ENCODE assay signal across 8 cellular contexts in genomic region chr5:146877178-146877681, GRCh38. TPM values are rescaled to one million over a fixed set of nuclear protein-coding genes. Genes with fewer than 3 reads are reported as not detected.
DNase-seq lines count a peak whose midpoint lies in the region; ATAC-seq, FAIRE-seq and TF ChIP-seq lines count a peak whose summit lies in the region.

No MANE protein-coding gene starts in this region.

- POLR2A ChIA-PET in activated CD4-positive, alpha-beta T cell treated with anti-CD3 and anti-CD28 coated beads, Interleukin-2, amount 10 ng/mL, durations not matched to agents 7 days and 5 days (lab: Charles Lee), result no interaction called here

- CTCF ChIA-PET in activated CD4-positive, alpha-beta T cell treated with anti-CD3 and anti-CD28 coated beads, Interleukin-2, amount 10 ng/mL, durations not matched to agents 7 days and 5 days (lab: Charles Lee), result no interaction called here

- H3K27me3 Mint-ChIP-seq in activated CD4-positive, alpha-beta T cell treated with anti-CD3 and anti-CD28 coated beads, Interleukin-2, amount 10 ng/mL, durations not matched to agents 7 days and 5 days, result peaks cover 51% of the 10 kb centered on the region
- H3K27me3 Mint-ChIP-seq in stimulated activated naive CD8-positive, alpha-beta T cell treated with anti-CD3 and anti-CD28 coated beads, Interleukin-15, amount 100 ng/mL, for 72 hours, result peaks cover 33% of the 10 kb centered on the region
- H3K27me3 Mint-ChIP-seq in stimulated activated memory B cell treated with anti-CD40 and anti-IgM and Interleukin-4, amounts not matched to agents 10 μg/mL and 1 μg/mL and 100 μg/mL, for 72 hours, result peaks cover 41% of the 10 kb centered on the region

- H3K36me3 Mint-ChIP-seq in activated CD4-positive, alpha-beta T cell treated with anti-CD3 and anti-CD28 coated beads, Interleukin-2, amount 10 ng/mL, durations not matched to agents 7 days and 5 days (ENCODE audit: low read depth), result no peaks in the 10 kb centered on the region
- no peaks in the 10 kb centered on the region for H3K36me3 Mint-ChIP-seq in stimulated activated memory B cell treated with anti-CD40 and anti-IgM and Interleukin-4, amounts not matched to agents 10 μg/mL and 1 μg/mL and 100 μg/mL, for 72 hours

- no peak for FAIRE-seq in kidney (lab: Jason Lieb, UNC)

- no peaks in the 10 kb centered on the region for H3K36me3 ChIP-seq in kidney (ENCODE audit: control insufficient read depth in 1 of 2, insufficient read depth in 2 of 2, low read length in 2 of 2)

- TF ChIP-seq CTCF in kidney (IDR thresholded peaks at IDR 0.05; ENCODE audit: borderline replicate concordance, extremely low read depth, insufficient read depth), result no peak

- H3K4me3 Mint-ChIP-seq in activated CD4-positive, alpha-beta T cell treated with anti-CD3 and anti-CD28 coated beads, Interleukin-2, amount 10 ng/mL, durations not matched to agents 7 days and 5 days, result peak overlapping the region; percentile 84
- peak overlapping the region; percentile 83 to 89 for H3K4me3 Mint-ChIP-seq in stimulated activated naive CD8-positive, alpha-beta T cell treated with anti-CD3 and anti-CD28 coated beads, Interleukin-15, amount 100 ng/mL, for 72 hours
- H3K4me3 Mint-ChIP-seq in stimulated activated memory B cell treated with anti-CD40 and anti-IgM and Interleukin-4, amounts not matched to agents 10 μg/mL and 1 μg/mL and 100 μg/mL, for 72 hours, result no peak overlapping the region

- no peaks in the 10 kb centered on the region for H3K9me3 Mint-ChIP-seq in activated CD4-positive, alpha-beta T cell treated with anti-CD3 and anti-CD28 coated beads, Interleukin-2, amount 10 ng/mL, durations not matched to agents 7 days and 5 days
- no peaks in the 10 kb centered on the region for H3K9me3 Mint-ChIP-seq in stimulated activated naive CD8-positive, alpha-beta T cell treated with anti-CD3 and anti-CD28 coated beads, Interleukin-15, amount 100 ng/mL, for 72 hours
- H3K9me3 Mint-ChIP-seq in stimulated activated memory B cell treated with anti-CD40 and anti-IgM and Interleukin-4, amounts not matched to agents 10 μg/mL and 1 μg/mL and 100 μg/mL, for 72 hours, result no peaks in the 10 kb centered on the region

- peaks cover 0 to 4% of the 10 kb centered on the region in 2 donors for H3K4me1 ChIP-seq in kidney (ENCODE audit: control insufficient read depth in 1 of 2, insufficient read depth in 1 of 2, low read depth in 1 of 2, low read length in 2 of 2)

- no peak overlapping the region for H3K27ac ChIP-seq in kidney (ENCODE audit: low read depth in 2 of 2, low read length in 2 of 2)

- H3K4me3 ChIP-seq in kidney (ENCODE audit: low read length in 2 of 2), result peak overlapping the region; percentile 59 to 68

- H3K4me1 Mint-ChIP-seq in activated CD4-positive, alpha-beta T cell treated with anti-CD3 and anti-CD28 coated beads, Interleukin-2, amount 10 ng/mL, durations not matched to agents 7 days and 5 days, result peaks cover 14% of the 10 kb centered on the region
- peaks cover 10% of the 10 kb centered on the region for H3K4me1 Mint-ChIP-seq in stimulated activated naive CD8-positive, alpha-beta T cell treated with anti-CD3 and anti-CD28 coated beads, Interleukin-15, amount 100 ng/mL, for 72 hours
- no peaks in the 10 kb centered on the region for H3K4me1 Mint-ChIP-seq in stimulated activated memory B cell treated with anti-CD40 and anti-IgM and Interleukin-4, amounts not matched to agents 10 μg/mL and 1 μg/mL and 100 μg/mL, for 72 hours

- ATAC-seq in stimulated activated naive CD8-positive, alpha-beta T cell treated with anti-CD3 and anti-CD28 coated beads, Interleukin-15, amount 100 ng/mL, for 72 hours, result peak; percentile 18
- no peak for ATAC-seq in HG03045 (IDR thresholded peaks at IDR 0.05; ENCODE audit: unreplicated experiment)
- ATAC-seq in stimulated activated memory B cell treated with anti-CD40 and anti-IgM and Interleukin-4, amounts not matched to agents 10 μg/mL and 1 μg/mL and 100 μg/mL, for 72 hours, result no peak

- peak overlapping the region; percentile 33 for H3K27ac Mint-ChIP-seq in activated CD4-positive, alpha-beta T cell treated with anti-CD3 and anti-CD28 coated beads, Interleukin-2, amount 10 ng/mL, durations not matched to agents 7 days and 5 days
- H3K27ac Mint-ChIP-seq in stimulated activated naive CD8-positive, alpha-beta T cell treated with anti-CD3 and anti-CD28 coated beads, Interleukin-15, amount 100 ng/mL, for 72 hours, result no peak overlapping the region
- no peak overlapping the region for H3K27ac Mint-ChIP-seq in stimulated activated memory B cell treated with anti-CD40 and anti-IgM and Interleukin-4, amounts not matched to agents 10 μg/mL and 1 μg/mL and 100 μg/mL, for 72 hours

- no peaks in the 10 kb centered on the region for H3K9me3 ChIP-seq in kidney (ENCODE audit: control insufficient read depth in 1 of 2, low read length in 2 of 2)

- no peak for DNase-seq in activated CD4-positive, alpha-beta T cell treated with anti-CD3 and anti-CD28 coated beads, Interleukin-2, amount 10 ng/mL, durations not matched to agents 7 days and 5 days
- no peak for DNase-seq in activated CD4-positive, alpha-beta T cell treated with anti-CD3 and anti-CD28 coated beads for 4 hours
- peak; percentile 1 for DNase-seq in activated effector memory CD4-positive, alpha-beta T cell treated with Interleukin-2 at 50 U/mL for 16 hours
- DNase-seq in kidney (no peak), T1000 (lab: John Stamatoyannopoulos, UW) (no peak)
- DNase-seq in stimulated activated naive CD8-positive, alpha-beta T cell treated with anti-CD3 and anti-CD28 coated beads, Interleukin-15, amount 100 ng/mL, for 72 hours, result peak in 1 of 2 donors; percentile 2

- peak overlapping the region in 1 of 2 donors; percentile 46 for H3K9ac ChIP-seq in kidney (ENCODE audit: low read length in 2 of 2)

- intact Hi-C loops in kidney (cut with DNase I), result no loop called here

RNA-seq across cellular contexts. Expression of gene PPP2R2B, which starts 1.3 kb away (rescaled TPM):
- total RNA-seq in activated CD4-positive, alpha-beta T cell treated with anti-CD3 and anti-CD28 coated beads, Interleukin-2, amount 10 ng/mL, durations not matched to agents 7 days and 5 days, result 1 to 10 TPM; 1.8 TPM
- total RNA-seq in kidney, result 4.0 TPM
- polyA plus RNA-seq in kidney (ENCODE audit: insufficient read depth, low read depth, low replicate concordance), result 8.2 TPM
